In the genomic region with DNA sequence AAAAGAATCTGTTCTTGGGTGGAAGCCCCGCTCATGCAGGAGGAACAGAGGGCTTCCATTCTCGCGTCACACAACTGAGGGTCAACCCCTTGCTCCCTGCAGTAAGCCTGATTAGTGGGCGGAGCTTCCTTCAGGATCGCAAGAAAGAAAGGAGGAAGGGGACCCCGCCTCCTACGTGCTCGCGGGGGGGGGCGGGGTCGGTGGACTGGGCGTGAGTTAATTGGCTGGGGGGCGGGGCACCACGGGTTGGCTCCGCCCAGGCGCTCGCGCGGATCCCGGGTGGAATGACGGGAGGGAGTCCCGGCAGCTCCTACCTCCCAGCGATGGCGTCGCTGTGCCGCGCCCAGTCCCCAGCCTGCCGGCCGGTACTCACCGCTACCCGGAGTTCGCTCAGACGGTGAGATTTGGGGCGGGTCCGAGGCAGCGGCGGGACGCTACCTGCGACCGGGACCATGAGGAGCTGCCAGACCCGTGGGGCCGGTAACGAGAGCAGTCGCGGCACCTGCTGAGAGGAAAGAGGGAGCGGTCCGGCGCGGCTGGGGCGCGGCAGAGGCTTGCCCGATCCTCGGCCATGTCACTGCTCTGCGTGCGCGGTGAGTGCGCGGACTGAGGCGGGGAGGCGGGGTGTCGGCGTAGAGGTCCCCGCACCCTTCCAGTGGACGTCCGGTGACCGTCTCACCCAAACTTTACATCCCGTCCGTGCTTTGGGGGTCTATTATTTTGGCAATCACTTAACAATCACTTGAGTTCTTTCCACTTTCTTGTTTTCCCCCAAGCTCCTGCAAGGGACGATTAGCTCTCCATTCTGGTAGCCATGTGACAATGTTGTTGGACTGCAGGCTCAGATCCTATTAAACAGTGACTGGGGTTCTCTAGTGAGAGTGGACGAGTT, we compare ENCODE assay signal across 8 cellular contexts. TPM values are rescaled to one million over a fixed set of nuclear protein-coding genes. Genes with fewer than 3 reads are reported as not detected.
DNase-seq lines count a peak whose midpoint lies in the region; ATAC-seq and TF ChIP-seq lines count a peak whose summit lies in the region.

Gene UNC13B (plus strand): TSS at position 297 of the 892 bp plus-strand sequence. CDS start 275 bp downstream, at position 572.

- peak; percentile 72 for ATAC-seq in HG02943 (IDR thresholded peaks at IDR 0.05; ENCODE audit: low read depth, unreplicated experiment)

- H3K27me3 ChIP-seq in WERI-Rb-1 (ENCODE audit: insufficient read depth, low read depth, severe bottlenecking) (no peaks in the 10 kb centered on the region), breast epithelium (no peaks in the 10 kb centered on the region), iPS-18a (ENCODE audit: control insufficient read depth, insufficient read depth, low read length) (peaks cover 9% of the 10 kb centered on the region)

- H3K27ac ChIP-seq in WERI-Rb-1 (peak within 1 kb of the TSS; percentile 84), breast epithelium (peak within 1 kb of the TSS; percentile 94 to 97), iPS-18a (ENCODE audit: low read length) (peak within 1 kb of the TSS; percentile 73)

- intact Hi-C loops in breast epithelium (cut with DNase I; ENCODE audit: low total_unique reads), result no loop called here

- H3K4me3 ChIP-seq in GM12864 (ENCODE audit: low read depth, low read length) (peak within 1 kb of the TSS; percentile 95), WERI-Rb-1 (ENCODE audit: low read depth, low read length) (peak within 1 kb of the TSS; percentile 77), breast epithelium (peak within 1 kb of the TSS; percentile 76 to 93 (median 80)), iPS-18a (ENCODE audit: low read length) (peak within 1 kb of the TSS; percentile 95), skeletal muscle cell (ENCODE audit: low read depth, low read length) (peak within 1 kb of the TSS; percentile 88)

- H3K4me1 ChIP-seq in breast epithelium (peaks cover 0 to 3% of the 10 kb centered on the region in 2 donors), iPS-18a (ENCODE audit: control insufficient read depth, low read depth, low read length) (peaks cover 25% of the 10 kb centered on the region)

- H3K9me3 ChIP-seq in WERI-Rb-1 (ENCODE audit: severe bottlenecking) (no peaks in the 10 kb centered on the region), breast epithelium (no peaks in the 10 kb centered on the region), iPS-18a (ENCODE audit: control insufficient read depth, low read depth, low read length) (no peaks in the 10 kb centered on the region)

- DNase-seq in GM12864 (ENCODE audit: low read depth), result peak; percentile 84
- DNase-seq in NCI-H2107 treated with DMSO at 0.1 percent for 48 hours (lab: John Stamatoyannopoulos, UW; ENCODE audit: unreplicated experiment), result peak; percentile 71
- peak; percentile 94 for DNase-seq in WERI-Rb-1
- DNase-seq in breast epithelium (ENCODE audit: low spot score in 2 of 2), result peak; percentile 91 to 95
- DNase-seq in skeletal muscle cell (ENCODE audit: low read depth), result peak; percentile 68
- DNase-seq in KG1 (lab: John Stamatoyannopoulos, UW), result no peak

- TF ChIP-seq CTCF in GM12864 (IDR thresholded peaks at IDR 0.05; ENCODE audit: low read depth, low read length, missing control alignments), result no peak
- TF ChIP-seq CTCF in WERI-Rb-1 (IDR thresholded peaks at IDR 0.05; ENCODE audit: low read depth, low read length), result peak; percentile 33
- TF ChIP-seq CTCF in breast epithelium (IDR thresholded peaks at IDR 0.05), result no peak

- H3K36me3 ChIP-seq in WERI-Rb-1, result no peaks in the 10 kb centered on the region
- no peaks in the 10 kb centered on the region for H3K36me3 ChIP-seq in breast epithelium
- no peaks in the 10 kb centered on the region for H3K36me3 ChIP-seq in iPS-18a (ENCODE audit: control insufficient read depth, low read depth, low read length)

- H3K9ac ChIP-seq in iPS-18a (ENCODE audit: low read length), result peak within 1 kb of the TSS; percentile 60

- TF ChIP-seq POLR2A in breast epithelium (IDR thresholded peaks at IDR 0.05), result no peak

RNA-seq across cellular contexts. Expression of gene UNC13B, which starts in this region (rescaled TPM):
- total RNA-seq in breast epithelium, result 10 to 100 TPM; 19.3 to 36.6 (median 27.2) TPM
